ENCODE assay signal across 19 cellular contexts in genomic region chr3:32470362-32470761, GRCh38. TPM values are rescaled to one million over a fixed set of nuclear protein-coding genes. Genes with fewer than 3 reads are reported as not detected.
A peak's percentile ranks its signal among the peaks of the same experiment; 100 is the strongest.
DNase-seq lines count a peak whose midpoint lies in the region; ATAC-seq and TF ChIP-seq lines count a peak whose summit lies in the region.
"Had no signal": no experiment of that assay in that cellular context is flagged by ENCODE, and none has a peak within 500 bp of the region (broad histone marks: within the 10 kb centered on the region; RNA-seq: fewer than 3 reads in every experiment).

No MANE protein-coding gene starts in this region.

- H3K36me3 Mint-ChIP-seq in CD8-positive, alpha-beta T cell, result peaks cover 28% of the 10 kb centered on the region
- peaks cover 24% of the 10 kb centered on the region for H3K36me3 Mint-ChIP-seq in memory B cell

- H3K27ac Mint-ChIP-seq in CD8-positive, alpha-beta T cell, result peak overlapping the region; percentile 18
- peak overlapping the region; percentile 86 for H3K27ac Mint-ChIP-seq in memory B cell

- H3K79me2 ChIP-seq in ACC112 (ENCODE audit: control insufficient read depth, insufficient read depth, low read length, unreplicated experiment), result peaks cover 8% of the 10 kb centered on the region

- POLR2A ChIA-PET in CD8-positive, alpha-beta T cell (lab: Charles Lee), result interaction anchor here (1.6 kb wide), 1 partner anchor 94 kb away, joined by 5 read pairs; no protein-coding TSS in a partner anchor

- intact Hi-C loops in CD8-positive, alpha-beta T cell (cut with DNase I, micrococcal nuclease), result no loop called here

- peaks cover 42% of the 10 kb centered on the region for H3K4me1 Mint-ChIP-seq in CD8-positive, alpha-beta T cell (ENCODE audit: low read depth)
- peaks cover 40% of the 10 kb centered on the region for H3K4me1 Mint-ChIP-seq in memory B cell

- no peak overlapping the region for H2AFZ ChIP-seq in ACC112 (ENCODE audit: low read length, unreplicated experiment)

- no peaks in the 10 kb centered on the region for H3K27me3 ChIP-seq in ACC112 (ENCODE audit: insufficient read depth, low read length)
- no peaks in the 10 kb centered on the region for H3K27me3 ChIP-seq in CD8-positive, alpha-beta T cell (ENCODE audit: insufficient read depth, low read length)
- H3K27me3 ChIP-seq: gastroesophageal sphincter, sigmoid colon, SJCRH30 had no signal

- H3K27ac ChIP-seq in ACC112 (ENCODE audit: low read depth, low read length), result peak overlapping the region; percentile 51
- no peak overlapping the region for H3K27ac ChIP-seq in CD8-positive, alpha-beta T cell (ENCODE audit: low read depth, low read length)
- H3K27ac ChIP-seq in VCaP, result peak overlapping the region; percentile 42; the same call in 1 of the 2 replicates
- H3K27ac ChIP-seq: SJCRH30 had no signal

- no peak for TF ChIP-seq CTCF in CD8-positive, alpha-beta T cell (IDR thresholded peaks at IDR 0.05)
- TF ChIP-seq CTCF in VCaP (conservative IDR thresholded peaks at IDR 0.05), result no peak

- H3K9me3 ChIP-seq in CD8-positive, alpha-beta T cell (ENCODE audit: low read length), result no peaks in the 10 kb centered on the region
- H3K9me3 ChIP-seq: gastroesophageal sphincter, sigmoid colon, SJCRH30 had no signal

- DNase-seq in CD8-positive, alpha-beta T cell, result no peak
- DNase-seq in memory B cell (ENCODE audit: low spot score in 2 of 2), result no peak
- DNase-seq in cerebellar nuclear complex (lab: John Stamatoyannopoulos, UW), result no peak
- DNase-seq in NCI-H1436 (lab: John Stamatoyannopoulos, UW), result no peak
- no peak for DNase-seq in SKM-1 (lab: John Stamatoyannopoulos, UW; ENCODE audit: unreplicated experiment)
- DNase-seq: activated CD8-positive, alpha-beta T cell treated with anti-CD3 and anti-CD28 coated beads for 36 hours; activated effector memory CD4-positive, alpha-beta T cell treated with anti-CD3 and anti-CD28 coated beads, Interleukin-2, amount 50 U/mL, for 16 hours; aorta; cortex of kidney; DMS 273 treated with DMSO at 0.1 percent for 48 hours; erythroblast; NCI-H1930; NCI-H510A; nucleus accumbens; sigmoid colon had no signal

- H3K9me3 Mint-ChIP-seq in CD8-positive, alpha-beta T cell, result no peaks in the 10 kb centered on the region
- peaks cover 2% of the 10 kb centered on the region for H3K9me3 Mint-ChIP-seq in memory B cell
- H3K9me3 Mint-ChIP-seq: activated CD8-positive, alpha-beta T cell treated with anti-CD3 and anti-CD28 coated beads for 36 hours had no signal

- no peaks in the 10 kb centered on the region for H3K27me3 Mint-ChIP-seq in CD8-positive, alpha-beta T cell (ENCODE audit: low read depth)
- H3K27me3 Mint-ChIP-seq in memory B cell, result no peaks in the 10 kb centered on the region
- H3K27me3 Mint-ChIP-seq: activated CD8-positive, alpha-beta T cell treated with anti-CD3 and anti-CD28 coated beads for 36 hours had no signal

- peaks cover 47% of the 10 kb centered on the region for H3K4me1 ChIP-seq in ACC112 (ENCODE audit: control insufficient read depth, insufficient read depth, low read length, unreplicated experiment)
- H3K4me1 ChIP-seq in CD8-positive, alpha-beta T cell (ENCODE audit: insufficient read depth, low read length), result peaks cover 15% of the 10 kb centered on the region
- H3K4me1 ChIP-seq: SJCRH30 had no signal

- H3K36me3 ChIP-seq in ACC112 (ENCODE audit: insufficient read depth, low read length), result peaks cover 5% of the 10 kb centered on the region; the same call in 1 of the 2 replicates
- no peaks in the 10 kb centered on the region for H3K36me3 ChIP-seq in CD8-positive, alpha-beta T cell (ENCODE audit: insufficient read depth, low read length)
- H3K36me3 ChIP-seq: sigmoid colon, SJCRH30 had no signal

- ATAC-seq in CD8-positive, alpha-beta T cell, result no peak
- no peak for ATAC-seq in memory B cell (ENCODE audit: low read depth)

- H3K4me3 ChIP-seq in ACC112 (ENCODE audit: low read depth, low read length), result no peak overlapping the region
- no peak overlapping the region for H3K4me3 ChIP-seq in CD8-positive, alpha-beta T cell (ENCODE audit: low read depth, low read length)
- H3K4me3 ChIP-seq: gastroesophageal sphincter, sigmoid colon, SJCRH30 had no signal

- H3K4me3 Mint-ChIP-seq in CD8-positive, alpha-beta T cell, result no peak overlapping the region
- H3K4me3 Mint-ChIP-seq in memory B cell, result no peak overlapping the region
- H3K4me3 Mint-ChIP-seq: activated CD8-positive, alpha-beta T cell treated with anti-CD3 and anti-CD28 coated beads for 36 hours had no signal

- CTCF ChIA-PET in CD8-positive, alpha-beta T cell (lab: Charles Lee), result interaction anchor here (0.6 to 6.9 kb wide), 15 partner anchors 13 to 213 kb away, joined by 3 to 225 read pairs (median 13); partner anchors contain the start of gene CMTM7

RNA-seq across cellular contexts. Expression of gene CMTM6, which starts 32.3 kb away (rescaled TPM):
- total RNA-seq in CD8-positive, alpha-beta T cell, result 10 to 100 TPM; 34.7 to 35.0 TPM
